ENCODE assay signal across 22 cellular contexts in the genomic region with DNA sequence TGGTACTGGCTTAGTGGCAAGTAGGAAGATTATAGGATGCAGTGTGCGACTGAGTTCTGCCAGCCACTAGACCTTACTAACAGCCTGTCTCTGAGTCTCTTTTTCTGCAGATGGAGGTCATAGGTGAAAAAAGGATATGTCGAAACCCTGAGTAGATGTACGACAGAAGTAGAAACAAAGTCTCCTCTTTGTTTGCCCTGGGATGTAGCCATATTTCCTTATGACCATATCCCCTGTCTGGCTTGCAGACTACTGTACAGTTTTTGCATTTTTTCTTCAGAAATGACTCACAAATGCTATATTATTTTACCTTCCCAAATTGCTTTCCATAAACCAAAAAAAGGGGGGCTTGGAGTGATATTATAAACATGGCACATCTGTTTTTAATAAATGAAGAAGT.
DNase-seq lines count a peak whose midpoint lies in the region; ATAC-seq and TF ChIP-seq lines count a peak whose summit lies in the region.
"Had no signal": no experiment of that assay in that cellular context is flagged by ENCODE, and none has a peak within 500 bp of the region (broad histone marks: within the 10 kb centered on the region; RNA-seq: fewer than 3 reads in every experiment).

No MANE protein-coding gene starts in this region.

- no peak for TF ChIP-seq CTCF in mucosa of descending colon (IDR thresholded peaks at IDR 0.05)
- no peak for TF ChIP-seq CTCF in smooth muscle cell (IDR thresholded peaks at IDR 0.05; ENCODE audit: borderline replicate concordance, insufficient read depth, poor library complexity, severe bottlenecking)
- no peak for TF ChIP-seq CTCF in glutamatergic neuron (IDR thresholded peaks at IDR 0.05; ENCODE audit: partially characterized antibody, unreplicated experiment)

- H3K4me1 ChIP-seq in mucosa of descending colon (ENCODE audit: low read depth) (no peaks in the 10 kb centered on the region), smooth muscle cell (ENCODE audit: low read depth) (peaks cover 14% of the 10 kb centered on the region)
- H3K4me1 ChIP-seq: A549, Caco-2 had no signal

- H3K36me3 Mint-ChIP-seq in glutamatergic neuron (ENCODE audit: unreplicated experiment) = peaks cover 3% of the 10 kb centered on the region
- H3K36me3 Mint-ChIP-seq: CD4-positive, alpha-beta memory T cell had no signal

- no peak overlapping the region for H2AFZ ChIP-seq in smooth muscle cell (ENCODE audit: low read depth)

- H3F3A ChIP-seq in smooth muscle cell (ENCODE audit: low read depth) = no peaks in the 10 kb centered on the region

- H3K9me3 ChIP-seq in SK-N-MC (ENCODE audit: low read depth, low read length) = no peaks in the 10 kb centered on the region; the same call in 1 of the 2 replicates
- no peaks in the 10 kb centered on the region for H3K9me3 ChIP-seq in mucosa of descending colon
- no peaks in the 10 kb centered on the region for H3K9me3 ChIP-seq in smooth muscle cell (replicated peaks; ENCODE audit: low read depth)
- H3K9me3 ChIP-seq: A549, Caco-2 had no signal

- peaks cover 3% of the 10 kb centered on the region for H3K4me1 Mint-ChIP-seq in glutamatergic neuron (ENCODE audit: low read depth, unreplicated experiment)
- H3K4me1 Mint-ChIP-seq: CD4-positive, alpha-beta memory T cell had no signal

- peak overlapping the region; percentile 90 for H3K27ac ChIP-seq in SK-N-MC
- no peak overlapping the region for H3K27ac ChIP-seq in smooth muscle cell (ENCODE audit: low read depth)
- no peak overlapping the region for H3K27ac ChIP-seq in substantia nigra (ENCODE audit: low read depth, low read length, poor library complexity, severe bottlenecking)
- H3K27ac ChIP-seq: A549 had no signal

- H3K27ac Mint-ChIP-seq in glutamatergic neuron (ENCODE audit: unreplicated experiment) = no peak overlapping the region
- H3K27ac Mint-ChIP-seq: CD4-positive, alpha-beta memory T cell had no signal

- WGBS in smooth muscle cell (ENCODE audit: low lambda C conversion rate) = 79% methylated on average over 3 of the region's 3 CpGs

- no peaks in the 10 kb centered on the region for H3K9me3 Mint-ChIP-seq in glutamatergic neuron (ENCODE audit: unreplicated experiment)

- H3K4me3 Mint-ChIP-seq in glutamatergic neuron (ENCODE audit: unreplicated experiment) = no peak overlapping the region
- H3K4me3 Mint-ChIP-seq: CD4-positive, alpha-beta memory T cell had no signal

- H3K9ac ChIP-seq in SK-N-MC (ENCODE audit: insufficient read length) (peak overlapping the region; percentile 19), smooth muscle cell (ENCODE audit: low read depth) (no peak overlapping the region)

- peak overlapping the region; percentile 10 for H3K4me2 ChIP-seq in smooth muscle cell
- H3K4me2 ChIP-seq: A549 had no signal

- no peaks in the 10 kb centered on the region for H3K27me3 ChIP-seq in smooth muscle cell (ENCODE audit: low read depth)

- no peaks in the 10 kb centered on the region for H4K20me1 ChIP-seq in smooth muscle cell (ENCODE audit: low read depth)

- DNase-seq in HT1080 (ENCODE audit: low read depth) (peak; percentile 19), SK-N-MC (ENCODE audit: low read depth, low spot score) (no peak), mucosa of descending colon (no peak), smooth muscle cell (lab: John Stamatoyannopoulos, UW; ENCODE audit: unreplicated experiment) (no peak), glutamatergic neuron (no peak), substantia nigra (lab: John Stamatoyannopoulos, UW) (no peak)
- DNase-seq: C1 segment of cervical spinal cord; Caco-2; CD4-positive, alpha-beta memory T cell; DMS79 treated with DMSO at 0.1 percent for 48 hours; GF-D8; KBM-7; NCI-H1105; NCI-H1436 treated with DMSO at 0.1 percent for 48 hours; NCI-H187 treated with DMSO at 0.1 percent for 48 hours; NCI-H2107; NCI-H524; PC-3; Right ventricle myocardium superior; RPMI8226 had no signal

- H3K36me3 ChIP-seq in SK-N-MC (ENCODE audit: insufficient read depth, low read length) (no peaks in the 10 kb centered on the region), mucosa of descending colon (ENCODE audit: low read depth) (no peaks in the 10 kb centered on the region), smooth muscle cell (ENCODE audit: low read depth) (no peaks in the 10 kb centered on the region)

- ATAC-seq in mucosa of descending colon (peak; percentile 9), GM21447 (IDR thresholded peaks at IDR 0.05; ENCODE audit: unreplicated experiment) (no peak)
- ATAC-seq: A549, PC-3 had no signal

- no peaks in the 10 kb centered on the region for H3K79me2 ChIP-seq in smooth muscle cell (ENCODE audit: low read depth)

- no peaks in the 10 kb centered on the region for H3K27me3 Mint-ChIP-seq in glutamatergic neuron (ENCODE audit: unreplicated experiment)

- intact Hi-C loops in mucosa of descending colon (cut with DNase I, micrococcal nuclease) = no loop called here

- H3K4me3 ChIP-seq in SK-N-MC = peak overlapping the region; percentile 61
- no peak overlapping the region for H3K4me3 ChIP-seq in mucosa of descending colon
- H3K4me3 ChIP-seq in smooth muscle cell = no peak overlapping the region
- H3K4me3 ChIP-seq: A549 had no signal
